1 cellular context compared by ENCODE assay signal in the genomic region with DNA sequence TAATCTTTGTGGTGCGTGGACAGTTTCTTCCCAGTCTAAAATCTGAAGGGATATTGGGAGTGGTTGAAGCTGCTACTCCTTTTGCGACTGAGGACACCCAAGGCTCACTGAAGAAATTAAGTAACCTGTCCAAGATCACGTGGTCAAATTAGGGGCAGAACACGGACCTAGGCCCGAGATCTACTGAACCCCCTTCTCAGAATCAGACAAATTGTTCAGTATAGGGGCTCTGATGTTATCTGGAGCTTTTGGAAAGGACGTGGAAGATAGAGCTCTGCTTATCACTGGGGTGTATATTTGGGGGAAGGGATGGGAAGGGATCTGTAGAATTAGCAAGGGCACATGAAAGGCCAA.
A peak's percentile ranks its signal among the peaks of the same experiment; 100 is the strongest.
TF ChIP-seq lines count a peak whose summit lies in the region.

No MANE protein-coding gene starts in this region.

TF ChIP-seq in K562, 482 proteins besides CTCF, POLR2A, EP300 and RAD21 (continued from another document):
- TF ChIP-seq, protein P1, sequence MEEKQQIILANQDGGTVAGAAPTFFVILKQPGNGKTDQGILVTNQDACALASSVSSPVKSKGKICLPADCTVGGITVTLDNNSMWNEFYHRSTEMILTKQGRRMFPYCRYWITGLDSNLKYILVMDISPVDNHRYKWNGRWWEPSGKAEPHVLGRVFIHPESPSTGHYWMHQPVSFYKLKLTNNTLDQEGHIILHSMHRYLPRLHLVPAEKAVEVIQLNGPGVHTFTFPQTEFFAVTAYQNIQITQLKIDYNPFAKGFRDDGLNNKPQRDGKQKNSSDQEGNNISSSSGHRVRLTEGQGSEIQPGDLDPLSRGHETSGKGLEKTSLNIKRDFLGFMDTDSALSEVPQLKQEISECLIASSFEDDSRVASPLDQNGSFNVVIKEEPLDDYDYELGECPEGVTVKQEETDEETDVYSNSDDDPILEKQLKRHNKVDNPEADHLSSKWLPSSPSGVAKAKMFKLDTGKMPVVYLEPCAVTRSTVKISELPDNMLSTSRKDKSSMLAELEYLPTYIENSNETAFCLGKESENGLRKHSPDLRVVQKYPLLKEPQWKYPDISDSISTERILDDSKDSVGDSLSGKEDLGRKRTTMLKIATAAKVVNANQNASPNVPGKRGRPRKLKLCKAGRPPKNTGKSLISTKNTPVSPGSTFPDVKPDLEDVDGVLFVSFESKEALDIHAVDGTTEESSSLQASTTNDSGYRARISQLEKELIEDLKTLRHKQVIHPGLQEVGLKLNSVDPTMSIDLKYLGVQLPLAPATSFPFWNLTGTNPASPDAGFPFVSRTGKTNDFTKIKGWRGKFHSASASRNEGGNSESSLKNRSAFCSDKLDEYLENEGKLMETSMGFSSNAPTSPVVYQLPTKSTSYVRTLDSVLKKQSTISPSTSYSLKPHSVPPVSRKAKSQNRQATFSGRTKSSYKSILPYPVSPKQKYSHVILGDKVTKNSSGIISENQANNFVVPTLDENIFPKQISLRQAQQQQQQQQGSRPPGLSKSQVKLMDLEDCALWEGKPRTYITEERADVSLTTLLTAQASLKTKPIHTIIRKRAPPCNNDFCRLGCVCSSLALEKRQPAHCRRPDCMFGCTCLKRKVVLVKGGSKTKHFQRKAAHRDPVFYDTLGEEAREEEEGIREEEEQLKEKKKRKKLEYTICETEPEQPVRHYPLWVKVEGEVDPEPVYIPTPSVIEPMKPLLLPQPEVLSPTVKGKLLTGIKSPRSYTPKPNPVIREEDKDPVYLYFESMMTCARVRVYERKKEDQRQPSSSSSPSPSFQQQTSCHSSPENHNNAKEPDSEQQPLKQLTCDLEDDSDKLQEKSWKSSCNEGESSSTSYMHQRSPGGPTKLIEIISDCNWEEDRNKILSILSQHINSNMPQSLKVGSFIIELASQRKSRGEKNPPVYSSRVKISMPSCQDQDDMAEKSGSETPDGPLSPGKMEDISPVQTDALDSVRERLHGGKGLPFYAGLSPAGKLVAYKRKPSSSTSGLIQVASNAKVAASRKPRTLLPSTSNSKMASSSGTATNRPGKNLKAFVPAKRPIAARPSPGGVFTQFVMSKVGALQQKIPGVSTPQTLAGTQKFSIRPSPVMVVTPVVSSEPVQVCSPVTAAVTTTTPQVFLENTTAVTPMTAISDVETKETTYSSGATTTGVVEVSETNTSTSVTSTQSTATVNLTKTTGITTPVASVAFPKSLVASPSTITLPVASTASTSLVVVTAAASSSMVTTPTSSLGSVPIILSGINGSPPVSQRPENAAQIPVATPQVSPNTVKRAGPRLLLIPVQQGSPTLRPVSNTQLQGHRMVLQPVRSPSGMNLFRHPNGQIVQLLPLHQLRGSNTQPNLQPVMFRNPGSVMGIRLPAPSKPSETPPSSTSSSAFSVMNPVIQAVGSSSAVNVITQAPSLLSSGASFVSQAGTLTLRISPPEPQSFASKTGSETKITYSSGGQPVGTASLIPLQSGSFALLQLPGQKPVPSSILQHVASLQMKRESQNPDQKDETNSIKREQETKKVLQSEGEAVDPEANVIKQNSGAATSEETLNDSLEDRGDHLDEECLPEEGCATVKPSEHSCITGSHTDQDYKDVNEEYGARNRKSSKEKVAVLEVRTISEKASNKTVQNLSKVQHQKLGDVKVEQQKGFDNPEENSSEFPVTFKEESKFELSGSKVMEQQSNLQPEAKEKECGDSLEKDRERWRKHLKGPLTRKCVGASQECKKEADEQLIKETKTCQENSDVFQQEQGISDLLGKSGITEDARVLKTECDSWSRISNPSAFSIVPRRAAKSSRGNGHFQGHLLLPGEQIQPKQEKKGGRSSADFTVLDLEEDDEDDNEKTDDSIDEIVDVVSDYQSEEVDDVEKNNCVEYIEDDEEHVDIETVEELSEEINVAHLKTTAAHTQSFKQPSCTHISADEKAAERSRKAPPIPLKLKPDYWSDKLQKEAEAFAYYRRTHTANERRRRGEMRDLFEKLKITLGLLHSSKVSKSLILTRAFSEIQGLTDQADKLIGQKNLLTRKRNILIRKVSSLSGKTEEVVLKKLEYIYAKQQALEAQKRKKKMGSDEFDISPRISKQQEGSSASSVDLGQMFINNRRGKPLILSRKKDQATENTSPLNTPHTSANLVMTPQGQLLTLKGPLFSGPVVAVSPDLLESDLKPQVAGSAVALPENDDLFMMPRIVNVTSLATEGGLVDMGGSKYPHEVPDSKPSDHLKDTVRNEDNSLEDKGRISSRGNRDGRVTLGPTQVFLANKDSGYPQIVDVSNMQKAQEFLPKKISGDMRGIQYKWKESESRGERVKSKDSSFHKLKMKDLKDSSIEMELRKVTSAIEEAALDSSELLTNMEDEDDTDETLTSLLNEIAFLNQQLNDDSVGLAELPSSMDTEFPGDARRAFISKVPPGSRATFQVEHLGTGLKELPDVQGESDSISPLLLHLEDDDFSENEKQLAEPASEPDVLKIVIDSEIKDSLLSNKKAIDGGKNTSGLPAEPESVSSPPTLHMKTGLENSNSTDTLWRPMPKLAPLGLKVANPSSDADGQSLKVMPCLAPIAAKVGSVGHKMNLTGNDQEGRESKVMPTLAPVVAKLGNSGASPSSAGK (IDR thresholded peaks at IDR 0.05), result no peak; the same call in 1 of the 2 replicates
- TF ChIP-seq, protein P2, sequence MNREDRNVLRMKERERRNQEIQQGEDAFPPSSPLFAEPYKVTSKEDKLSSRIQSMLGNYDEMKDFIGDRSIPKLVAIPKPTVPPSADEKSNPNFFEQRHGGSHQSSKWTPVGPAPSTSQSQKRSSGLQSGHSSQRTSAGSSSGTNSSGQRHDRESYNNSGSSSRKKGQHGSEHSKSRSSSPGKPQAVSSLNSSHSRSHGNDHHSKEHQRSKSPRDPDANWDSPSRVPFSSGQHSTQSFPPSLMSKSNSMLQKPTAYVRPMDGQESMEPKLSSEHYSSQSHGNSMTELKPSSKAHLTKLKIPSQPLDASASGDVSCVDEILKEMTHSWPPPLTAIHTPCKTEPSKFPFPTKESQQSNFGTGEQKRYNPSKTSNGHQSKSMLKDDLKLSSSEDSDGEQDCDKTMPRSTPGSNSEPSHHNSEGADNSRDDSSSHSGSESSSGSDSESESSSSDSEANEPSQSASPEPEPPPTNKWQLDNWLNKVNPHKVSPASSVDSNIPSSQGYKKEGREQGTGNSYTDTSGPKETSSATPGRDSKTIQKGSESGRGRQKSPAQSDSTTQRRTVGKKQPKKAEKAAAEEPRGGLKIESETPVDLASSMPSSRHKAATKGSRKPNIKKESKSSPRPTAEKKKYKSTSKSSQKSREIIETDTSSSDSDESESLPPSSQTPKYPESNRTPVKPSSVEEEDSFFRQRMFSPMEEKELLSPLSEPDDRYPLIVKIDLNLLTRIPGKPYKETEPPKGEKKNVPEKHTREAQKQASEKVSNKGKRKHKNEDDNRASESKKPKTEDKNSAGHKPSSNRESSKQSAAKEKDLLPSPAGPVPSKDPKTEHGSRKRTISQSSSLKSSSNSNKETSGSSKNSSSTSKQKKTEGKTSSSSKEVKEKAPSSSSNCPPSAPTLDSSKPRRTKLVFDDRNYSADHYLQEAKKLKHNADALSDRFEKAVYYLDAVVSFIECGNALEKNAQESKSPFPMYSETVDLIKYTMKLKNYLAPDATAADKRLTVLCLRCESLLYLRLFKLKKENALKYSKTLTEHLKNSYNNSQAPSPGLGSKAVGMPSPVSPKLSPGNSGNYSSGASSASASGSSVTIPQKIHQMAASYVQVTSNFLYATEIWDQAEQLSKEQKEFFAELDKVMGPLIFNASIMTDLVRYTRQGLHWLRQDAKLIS (CRISPR knock-in tag; IDR thresholded peaks at IDR 0.05), result no peak
- peak; percentile 78 for TF ChIP-seq USF2 (CRISPR knock-in tag; IDR thresholded peaks at IDR 0.05)
- TF ChIP-seq CBFA2T2 (conservative IDR thresholded peaks at IDR 0.05), result peak; percentile 63
- TF ChIP-seq TFE3 (CRISPR knock-in tag; IDR thresholded peaks at IDR 0.05), result peak; percentile 94
